Comparison of ENCODE assay signal across 8 cellular contexts in the genomic region with DNA sequence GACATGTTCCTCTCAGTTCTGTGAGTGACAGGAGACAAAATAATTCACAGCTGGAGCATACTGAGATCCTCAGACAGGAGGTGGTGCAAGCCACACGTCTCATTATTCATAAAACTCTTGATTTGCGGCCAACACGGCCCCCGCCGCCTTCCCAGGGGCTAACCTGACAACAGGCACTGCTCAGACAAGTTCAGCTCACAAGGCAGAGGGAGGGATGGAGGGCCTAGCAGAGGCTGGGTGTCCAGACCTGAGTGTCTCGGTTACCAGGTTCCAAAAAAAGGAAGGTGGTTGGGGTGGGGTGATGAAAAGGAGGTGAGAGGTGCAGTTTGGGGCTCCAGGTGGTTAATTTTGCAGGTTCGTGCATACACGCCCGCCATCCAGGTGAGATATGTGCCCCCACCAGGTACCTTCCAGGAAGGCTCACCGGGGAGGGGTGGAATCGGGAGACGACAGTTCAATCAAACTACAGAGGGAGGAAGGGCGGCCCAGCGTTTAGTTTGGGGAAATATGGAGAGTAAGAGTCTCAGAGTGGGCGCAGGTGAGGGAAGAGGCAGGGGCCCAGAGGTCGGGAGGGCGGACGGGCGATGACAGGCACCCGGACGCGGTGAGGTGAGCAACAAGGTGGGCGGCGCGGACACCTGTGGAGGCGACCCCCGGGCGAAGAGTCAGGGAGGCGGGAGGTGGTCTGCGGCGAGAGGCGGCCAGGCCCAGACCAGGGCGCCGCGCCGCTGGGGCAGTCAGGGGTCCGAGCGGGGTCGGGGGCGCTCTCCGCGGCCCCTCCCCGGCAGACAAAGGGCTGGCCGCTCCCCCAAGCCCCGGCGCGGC. TPM values are rescaled to one million over a fixed set of nuclear protein-coding genes. Genes with fewer than 3 reads are reported as not detected.
DNase-seq lines count a peak whose midpoint lies in the region; ATAC-seq and TF ChIP-seq lines count a peak whose summit lies in the region.

No MANE protein-coding gene starts in this region.

- H3K27me3 ChIP-seq in SJCRH30 (no peaks in the 10 kb centered on the region), brain microvascular endothelial cell (replicated peaks) (no peaks in the 10 kb centered on the region), left lung (no peaks in the 10 kb centered on the region)

- H3K36me3 ChIP-seq in SJCRH30 (no peaks in the 10 kb centered on the region), brain microvascular endothelial cell (replicated peaks) (no peaks in the 10 kb centered on the region), left lung (no peaks in the 10 kb centered on the region)

- H3K27ac ChIP-seq in SJCRH30 (peak overlapping the region; percentile 52; the same call in 1 of the 2 replicates), brain microvascular endothelial cell (no peak overlapping the region), left lung (peak overlapping the region; percentile 48 to 75)

- ATAC-seq in HG02759 (IDR thresholded peaks at IDR 0.05; ENCODE audit: unreplicated experiment) (peak; percentile 9), left lung (no peak), GM21423 (IDR thresholded peaks at IDR 0.05; ENCODE audit: unreplicated experiment) (no peak)

- H3K4me3 ChIP-seq in SJCRH30: peak overlapping the region; percentile 92
- H3K4me3 ChIP-seq in brain microvascular endothelial cell (ENCODE audit: low read depth, low read length): peak overlapping the region; percentile 77
- H3K4me3 ChIP-seq in left lung: peak overlapping the region; percentile 72 to 73

- TF ChIP-seq CTCF in brain microvascular endothelial cell (IDR thresholded peaks at IDR 0.05; ENCODE audit: low read depth, low read length, missing control alignments) (no peak), left lung (IDR thresholded peaks at IDR 0.05) (no peak)

- DNase-seq in DMS79 treated with DMSO at 0.1 percent for 48 hours (lab: John Stamatoyannopoulos, UW) (peak; percentile 57), SJCRH30 (peak in 1 of 2 experiments; percentile 38), brain microvascular endothelial cell (no peak), left lung (peak in 1 of 2 donors; percentile 51), MV-4-11 (lab: John Stamatoyannopoulos, UW) (no peak)
- peak in 2 of 3 donors; percentile 19 to 32 for DNase-seq in stimulated activated CD4-positive, alpha-beta T cell treated with anti-CD3 and anti-CD28 coated beads, TNF-alpha, amount 100 ng/mL, for 48 hours (ENCODE audit: low read depth in 3 of 3)

- intact Hi-C loops in left lung (cut with DNase I): no loop called here

- peaks cover 31% of the 10 kb centered on the region for H3K4me1 ChIP-seq in SJCRH30
- peaks cover 13 to 31% of the 10 kb centered on the region in 2 donors for H3K4me1 ChIP-seq in left lung

- in situ Hi-C loops in brain microvascular endothelial cell (cut with HindIII; ENCODE audit: low pct_ligation_motif_present, low sequenced_read_pairs): no loop called here

- no peaks in the 10 kb centered on the region for H3K9me3 ChIP-seq in SJCRH30 (replicated peaks)
- H3K9me3 ChIP-seq in left lung: no peaks in the 10 kb centered on the region

RNA-seq across cellular contexts. Expression of a gene that starts 0.6 kb away (rescaled TPM):
- total RNA-seq in SJCRH30 (2014; rRNA removed; shearing (Covaris generic)): 32.9 and 35.3 TPM in 2 replicates
- 10 to 100 TPM; 30.2 to 40.9 TPM for total RNA-seq in left lung

RNA-seq across cellular contexts. Expression of a gene that starts 33.8 kb away (rescaled TPM):
- total RNA-seq in SJCRH30 (2014; rRNA removed; shearing (Covaris generic)): 68.0 and 69.4 TPM in 2 replicates
- 10 to 100 TPM; 26.6 to 32.0 TPM for total RNA-seq in left lung

RNA-seq across cellular contexts. Expression of a gene that starts 33.8 kb away (rescaled TPM):
- 5.5 and 5.7 TPM in 2 replicates for total RNA-seq in SJCRH30 (2014; rRNA removed; shearing (Covaris generic))
- 10 to 100 TPM; 11.4 to 11.7 TPM for total RNA-seq in left lung

Comparison
In these comparisons a context has a peak if more than half of its experiments do, and no peak if none do; other contexts are left out.
1. DNase-seq: peak in DMS79 treated with DMSO at 0.1 percent for 48 hours (single experiment) and stimulated activated CD4-positive, alpha-beta T cell treated with anti-CD3 and anti-CD28 coated beads, TNF-alpha, amount 100 ng/mL, for 48 hours (2 of 3); none in brain microvascular endothelial cell (single experiment) and MV-4-11 (single experiment).
2. Peak in every context shown above with its lines, with median percentiles within 50 percentile points of each other: H3K4me3 ChIP-seq.